8 cellular contexts compared by ENCODE assay signal in the genomic region with DNA sequence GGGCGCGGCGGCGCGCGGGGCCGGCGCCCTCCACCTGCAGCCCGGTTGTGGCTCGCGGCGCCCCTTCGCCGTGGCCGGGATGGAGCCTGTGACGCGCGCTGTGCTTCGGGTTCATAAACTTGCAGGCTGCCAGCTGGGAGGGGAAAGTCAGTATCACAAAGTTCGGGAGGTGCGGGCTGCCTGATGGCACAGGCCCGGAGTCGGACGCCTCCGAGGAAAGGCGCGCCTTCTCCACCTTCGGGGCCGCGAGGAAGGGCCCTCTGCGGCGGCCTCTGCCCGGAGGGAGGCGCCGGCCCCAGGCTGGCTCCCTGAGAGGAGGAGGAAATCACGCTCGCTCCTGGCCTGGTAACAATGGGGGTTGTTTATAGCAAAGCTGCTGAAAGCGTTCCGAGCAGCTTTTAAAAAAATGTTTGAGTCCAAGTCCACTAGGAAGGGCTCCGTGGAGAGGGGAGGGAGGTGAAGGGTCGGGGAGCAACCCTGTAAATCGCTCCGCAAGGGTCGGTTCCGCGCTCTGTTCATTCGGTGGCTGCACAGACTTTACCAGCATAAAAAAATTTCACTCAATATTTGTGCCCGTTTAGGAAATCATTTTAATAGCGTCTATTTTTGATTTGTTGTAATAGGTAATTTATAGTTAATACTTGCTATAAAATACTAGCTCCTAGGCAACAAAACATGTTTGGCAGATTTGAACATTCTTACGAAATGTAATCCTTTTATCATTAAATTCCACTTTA. TPM values are rescaled to one million over a fixed set of nuclear protein-coding genes. Genes with fewer than 3 reads are reported as not detected.
DNase-seq lines count a peak whose midpoint lies in the region; ATAC-seq and TF ChIP-seq lines count a peak whose summit lies in the region.

No MANE protein-coding gene starts in this region.

- peak overlapping the region; percentile 77 for H3K4me2 ChIP-seq in OCI-LY1 (ENCODE audit: low read length)

- H3K79me2 ChIP-seq in ACC112 (ENCODE audit: control insufficient read depth, insufficient read depth, low read length, unreplicated experiment) = peaks cover 52% of the 10 kb centered on the region
- no peaks in the 10 kb centered on the region for H3K79me2 ChIP-seq in OCI-LY1 (ENCODE audit: insufficient read depth, low read length)

- H3K9me3 ChIP-seq in OCI-LY1 (ENCODE audit: low read length) (no peaks in the 10 kb centered on the region), adipocyte (ENCODE audit: control insufficient read depth, low read length) (no peaks in the 10 kb centered on the region)

- in situ Hi-C loops in GM13976 (cut with MboI; ENCODE audit: low sequenced_read_pairs, unreplicated experiment) = no loop called here

- no peak for TF ChIP-seq CTCF in GM13976 (IDR thresholded peaks at IDR 0.05; ENCODE audit: borderline replicate concordance, control extremely low read depth, extremely low read depth, insufficient read depth, missing control alignments)
- no peak for TF ChIP-seq CTCF in OCI-LY1 (IDR thresholded peaks at IDR 0.05; ENCODE audit: low read length)

- H3K9ac ChIP-seq in OCI-LY1 (ENCODE audit: low read length) = peak overlapping the region; percentile 29
- peak overlapping the region; percentile 82 for H3K9ac ChIP-seq in adipocyte (ENCODE audit: low read length)

- H3K9me2 ChIP-seq in OCI-LY1 (ENCODE audit: low read depth, low read length) = no peaks in the 10 kb centered on the region

- H4K20me1 ChIP-seq in OCI-LY1 (ENCODE audit: insufficient read depth, low read length) = no peaks in the 10 kb centered on the region

- H3K4me3 ChIP-seq in ACC112 (ENCODE audit: low read depth, low read length) (peak overlapping the region; percentile 94), OCI-LY1 (ENCODE audit: low read depth, low read length, poor library complexity, severe bottlenecking) (peak overlapping the region; percentile 66), adipocyte (ENCODE audit: low read length) (peak overlapping the region; percentile 88)

- H3K27me3 ChIP-seq in ACC112 (ENCODE audit: insufficient read depth, low read length) (peaks cover 14% of the 10 kb centered on the region; the same call in 1 of the 2 replicates), OCI-LY1 (ENCODE audit: insufficient read depth, low read length) (no peaks in the 10 kb centered on the region; the same call in 1 of the 2 replicates), adipocyte (replicated peaks; ENCODE audit: control insufficient read depth, insufficient read depth, low read length) (no peaks in the 10 kb centered on the region)

- H2AFZ ChIP-seq in ACC112 (ENCODE audit: low read length, unreplicated experiment) (peak overlapping the region; percentile 67), OCI-LY1 (ENCODE audit: low read length) (no peak overlapping the region)

- peak; percentile 23 for ATAC-seq in HG02938 (IDR thresholded peaks at IDR 0.05; ENCODE audit: unreplicated experiment)
- peak; percentile 28 for ATAC-seq in Right ventricle myocardium superior (ENCODE audit: poor library complexity)

- intact Hi-C loops in Right ventricle myocardium superior (cut with DNase I) = no loop called here

- no peaks in the 10 kb centered on the region for H3K36me3 ChIP-seq in ACC112 (ENCODE audit: insufficient read depth, low read length)
- no peaks in the 10 kb centered on the region for H3K36me3 ChIP-seq in OCI-LY1 (ENCODE audit: insufficient read depth, low read length)
- H3K36me3 ChIP-seq in adipocyte (ENCODE audit: control insufficient read depth, insufficient read depth, low read length, severe bottlenecking) = no peaks in the 10 kb centered on the region

- DNase-seq in GM13976 (ENCODE audit: low spot score) = peak; percentile 57
- peak; percentile 71 for DNase-seq in adipocyte (ENCODE audit: low read depth)
- peak; percentile 59 for DNase-seq in Right ventricle myocardium superior
- DNase-seq in nucleus accumbens (lab: John Stamatoyannopoulos, UW) = peak in 30 of 56 donors; percentile 25 to 70 (median 41)
- no peak for DNase-seq in UCSD-AML1 (lab: John Stamatoyannopoulos, UW; ENCODE audit: unreplicated experiment)

- H3F3A ChIP-seq in OCI-LY1 (ENCODE audit: insufficient read depth, low read length) = no peaks in the 10 kb centered on the region

- peaks cover 22% of the 10 kb centered on the region for H3K4me1 ChIP-seq in ACC112 (ENCODE audit: control insufficient read depth, insufficient read depth, low read length, unreplicated experiment)
- H3K4me1 ChIP-seq in OCI-LY1 (ENCODE audit: insufficient read depth, low read length, severe bottlenecking) = peaks cover 19% of the 10 kb centered on the region
- peaks cover 20% of the 10 kb centered on the region for H3K4me1 ChIP-seq in adipocyte (ENCODE audit: control insufficient read depth, insufficient read depth, low read length)

- H3K27ac ChIP-seq in ACC112 (ENCODE audit: low read depth, low read length) (peak overlapping the region; percentile 51), OCI-LY1 (ENCODE audit: low read depth, low read length, poor library complexity, severe bottlenecking) (no peak overlapping the region)

RNA-seq across cellular contexts. Expression of gene AFDN, which starts 1.0 kb away (rescaled TPM):
- 49.1 TPM for total RNA-seq in Right ventricle myocardium superior
